1 cellular context compared by ENCODE assay signal in genomic region chr1:23558872-23559135, GRCh38.
TF ChIP-seq lines count a peak whose summit lies in the region.

No MANE protein-coding gene starts in this region.

TF ChIP-seq in K562, 482 proteins besides CTCF, POLR2A, EP300 and RAD21 (continued from another document):
- TF ChIP-seq CEBPZ (IDR thresholded peaks at IDR 0.05; ENCODE audit: borderline replicate concordance, low read depth, low read length) = no peak
- TF ChIP-seq ELF4 (CRISPR knock-in tag; IDR thresholded peaks at IDR 0.05) = no peak
- no peak for TF ChIP-seq YY1 (IDR thresholded peaks at IDR 0.05; ENCODE audit: borderline replicate concordance in 1 of 3, control insufficient read depth in 1 of 3, extremely low read depth in 1 of 3, insufficient read depth in 3 of 3, insufficient read length in 1 of 3, insufficient replicate concordance in 2 of 3, low read depth in 1 of 3, low read length in 2 of 3)
- TF ChIP-seq VEZF1 (CRISPR knock-in tag; IDR thresholded peaks at IDR 0.05) = no peak
- TF ChIP-seq ARID4B (CRISPR knock-in tag; IDR thresholded peaks at IDR 0.05) = peak; percentile 54
- TF ChIP-seq BRCA1 (IDR thresholded peaks at IDR 0.05) = no peak
- TF ChIP-seq BRCA1 (CRISPR knock-in tag; IDR thresholded peaks at IDR 0.05) = 0 out of 2 replicates have a peak, but pooled peaks have one; percentile 88
- TF ChIP-seq ZNF143 (CRISPR knock-in tag; IDR thresholded peaks at IDR 0.05) = 0 out of 2 replicates have a peak, but pooled peaks have one; percentile 50
- TF ChIP-seq ZEB2 (IDR thresholded peaks at IDR 0.05) = peak; percentile 12; the same call in 1 of the 2 replicates
- peak; percentile 97 for TF ChIP-seq CHD1 (IDR thresholded peaks at IDR 0.05; ENCODE audit: low read length)
- TF ChIP-seq ZNF407 (IDR thresholded peaks at IDR 0.05; ENCODE audit: low read depth) = peak; percentile 45
- TF ChIP-seq RBBP5 (IDR thresholded peaks at IDR 0.05; ENCODE audit: borderline replicate concordance, insufficient read depth, low read length, poor library complexity, severe bottlenecking) = peak; percentile 76
- TF ChIP-seq THRAP3 (IDR thresholded peaks at IDR 0.05; ENCODE audit: borderline replicate concordance) = peak; percentile 42; the same call in 1 of the 2 replicates
- TF ChIP-seq NFRKB (IDR thresholded peaks at IDR 0.05; ENCODE audit: low read depth) = peak; percentile 73; the same call in 1 of the 2 replicates
- no peak for TF ChIP-seq ZBTB8A (IDR thresholded peaks at IDR 0.05; ENCODE audit: partially characterized antibody)
- 0 out of 4 replicates have a peak, but pooled peaks of 1 of the 2 experiments have one; percentile 20 for TF ChIP-seq UBTF (IDR thresholded peaks at IDR 0.05; ENCODE audit: borderline replicate concordance in 1 of 2, low read depth in 2 of 2, low read length in 2 of 2)
